In genomic region chr12:20372326-20373097, GRCh38 we compare ENCODE assay signal across 20 cellular contexts. TPM values are rescaled to one million over a fixed set of nuclear protein-coding genes. Genes with fewer than 3 reads are reported as not detected.
A peak's percentile ranks its signal among the peaks of the same experiment; 100 is the strongest.
DNase-seq lines count a peak whose midpoint lies in the region; ATAC-seq and TF ChIP-seq lines count a peak whose summit lies in the region.
"Had no signal": no experiment of that assay in that cellular context is flagged by ENCODE, and none has a peak within 500 bp of the region (broad histone marks: within the 10 kb centered on the region; RNA-seq: fewer than 3 reads in every experiment).

No MANE protein-coding gene starts in this region.

- H3K36me3 ChIP-seq in heart right ventricle (no peaks in the 10 kb centered on the region), muscle layer of colon (ENCODE audit: insufficient read depth, low read length) (no peaks in the 10 kb centered on the region), upper lobe of right lung (no peaks in the 10 kb centered on the region)
- H3K36me3 ChIP-seq: lower lobe of right lung, spleen had no signal

- TF ChIP-seq CTCF in heart right ventricle (IDR thresholded peaks at IDR 0.05) (no peak), upper lobe of right lung (IDR thresholded peaks at IDR 0.05) (no peak), GM20000 (IDR thresholded peaks at IDR 0.05; ENCODE audit: extremely low read depth, missing control alignments) (no peak)

- peak overlapping the region; percentile 2 to 97 (median 96) for H3K27ac ChIP-seq in heart right ventricle
- H3K27ac ChIP-seq in muscle layer of colon (ENCODE audit: low read depth, low read length): peak overlapping the region; percentile 48
- H3K27ac ChIP-seq in upper lobe of right lung: no peak overlapping the region
- H3K27ac ChIP-seq: epithelial cell of prostate, lower lobe of right lung, spleen had no signal

- H3K27me3 ChIP-seq in heart right ventricle (peaks cover 0 to 56% (median 0%) of the 10 kb centered on the region in 7 donors), muscle layer of colon (ENCODE audit: control insufficient read depth in 1 of 2, insufficient read depth in 2 of 2, low read length in 2 of 2) (no peaks in the 10 kb centered on the region), upper lobe of right lung (peaks cover 23% of the 10 kb centered on the region)

- 34 to 40% methylated on average over 3 of the region's 3 CpGs for WGBS in heart right ventricle, 2 donors

- H3K9me3 ChIP-seq in heart right ventricle (no peaks in the 10 kb centered on the region), muscle layer of colon (ENCODE audit: low read length) (no peaks in the 10 kb centered on the region), upper lobe of right lung (no peaks in the 10 kb centered on the region)
- H3K9me3 ChIP-seq: lower lobe of right lung, spleen had no signal

- DNase-seq in heart right ventricle (no peak), left ventricle myocardium superior (no peak), cerebellar cortex (ENCODE audit: low spot score) (peak; percentile 34), upper lobe of right lung (no peak), KG1 (lab: John Stamatoyannopoulos, UW) (no peak), GM20000 (ENCODE audit: low spot score) (no peak)
- DNase-seq: activated CD4-positive, alpha-beta T cell treated with anti-CD3 and anti-CD28 coated beads, Interleukin-2, amount 50 U/mL, for 4 hours; activated gamma-delta T cell treated with Interleukin-2 at 50 U/mL for 16 hours; dermis blood vessel endothelial cell; DMS79; lower lobe of right lung; NCI-H187; NCI-H446 treated with DMSO at 0.1 percent for 48 hours; NK-92 treated with Interleukin-12 subunit alpha and Interleukin-12 subunit beta, amount 100 ng/mL, for 24 hours; spleen; stimulated activated CD8-positive, alpha-beta memory T cell treated with anti-CD3 and anti-CD28 coated beads, Interleukin-4, amount 100 ng/mL, for 48 hours; substantia nigra had no signal

- ATAC-seq in heart right ventricle (no peak), left ventricle myocardium superior (no peak), upper lobe of right lung (no peak), HG02759 (IDR thresholded peaks at IDR 0.05; ENCODE audit: unreplicated experiment) (no peak)
- ATAC-seq: lower lobe of right lung had no signal

- H3K4me1 ChIP-seq in heart right ventricle (peaks cover 0 to 21% (median 6%) of the 10 kb centered on the region in 9 donors), muscle layer of colon (ENCODE audit: insufficient read depth, low read length) (peaks cover 27% of the 10 kb centered on the region), upper lobe of right lung (peaks cover 15% of the 10 kb centered on the region)

- intact Hi-C loops in heart right ventricle (cut with DNase I): loop anchor here in 6 of 10 donors (10.0 kb wide), 4 partner anchors 172 to 628 kb away; no protein-coding TSS in a partner anchor
- intact Hi-C loops in left ventricle myocardium superior (cut with micrococcal nuclease): no loop called here
- intact Hi-C loops in upper lobe of right lung (cut with DNase I): no loop called here

- H3K9ac ChIP-seq in muscle layer of colon (ENCODE audit: low read length): no peak overlapping the region

- H3K4me3 ChIP-seq in heart right ventricle (peak overlapping the region; percentile 41 to 84 (median 72)), muscle layer of colon (ENCODE audit: low read depth in 1 of 2, low read length in 2 of 2) (peak overlapping the region in 1 of 2 donors; percentile 44), upper lobe of right lung (peak overlapping the region; percentile 60)

RNA-seq across cellular contexts. Expression of gene PDE3A, which starts 4.2 kb away (rescaled TPM):
- 100 to 1,000 TPM; 186 to 362 (median 239) TPM for total RNA-seq in heart right ventricle
- 10 to 100 TPM; 18.8 to 51.1 TPM for polyA plus RNA-seq in heart right ventricle
- 171 TPM for total RNA-seq in left ventricle myocardium superior
- 8.4 TPM for total RNA-seq in upper lobe of right lung

Comparison
In these comparisons a context has a peak if more than half of its experiments do, and no peak if none do; other contexts are left out.
1. intact Hi-C loops: an anchor here in heart right ventricle (10.0 kb wide); none called in left ventricle myocardium superior and upper lobe of right lung.
2. RNA of gene PDE3A, which starts 4.2 kb away (total RNA-seq): 186 to 362 TPM in heart right ventricle and 171 TPM in left ventricle myocardium superior (single experiment); 8.4 TPM in upper lobe of right lung (single experiment); every median in the first group is over 10 times any median in the second.